11 cellular contexts compared by ENCODE assay signal in genomic region chr7:50664937-50665336, GRCh38.
DNase-seq lines count a peak whose midpoint lies in the region; ATAC-seq and TF ChIP-seq lines count a peak whose summit lies in the region.
"Had no signal": no experiment of that assay in that cellular context is flagged by ENCODE, and none has a peak within 500 bp of the region (broad histone marks: within the 10 kb centered on the region; RNA-seq: fewer than 3 reads in every experiment).

No MANE protein-coding gene starts in this region.

- no peaks in the 10 kb centered on the region for H3K9me3 ChIP-seq in breast epithelium
- no peaks in the 10 kb centered on the region for H3K9me3 ChIP-seq in esophagus muscularis mucosa

- no peaks in the 10 kb centered on the region for H3K36me3 ChIP-seq in breast epithelium
- peaks cover 0 to 30% (median 14%) of the 10 kb centered on the region in 4 donors for H3K36me3 ChIP-seq in esophagus muscularis mucosa
- H3K36me3 ChIP-seq: neural progenitor cell had no signal

- no peak for TF ChIP-seq CTCF in MCF 10A (IDR thresholded peaks at IDR 0.05; ENCODE audit: unreplicated experiment)
- no peak for TF ChIP-seq CTCF in breast epithelium (IDR thresholded peaks at IDR 0.05)
- no peak for TF ChIP-seq CTCF in RWPE1 (conservative IDR thresholded peaks at IDR 0.05; ENCODE audit: low read depth)
- no peak for TF ChIP-seq CTCF in esophagus muscularis mucosa (IDR thresholded peaks at IDR 0.05)

- CTCF ChIA-PET in MCF 10A (lab: Yijun Ruan, JAX) = interaction anchor here (0.7 kb wide), 1 partner anchor 653 kb away, joined by 4 read pairs; no protein-coding TSS in a partner anchor
- CTCF ChIA-PET in RWPE1 (lab: Yijun Ruan, JAX) = interaction anchor here (0.6 kb wide), 1 partner anchor 76 kb away, joined by 4 read pairs; no protein-coding TSS in a partner anchor

- no peak for TF ChIP-seq POLR2A in breast epithelium (IDR thresholded peaks at IDR 0.05)
- TF ChIP-seq POLR2A in esophagus muscularis mucosa (IDR thresholded peaks at IDR 0.05; ENCODE audit: low read depth) = no peak

- H3K27ac Mint-ChIP-seq in MCF 10A (ENCODE audit: low read depth, unreplicated experiment) = peak overlapping the region; percentile 64
- no peak overlapping the region for H3K27ac Mint-ChIP-seq in stimulated activated naive CD8-positive, alpha-beta T cell treated with anti-CD3 and anti-CD28 coated beads, Interleukin-15, amount 100 ng/mL, for 72 hours
- H3K27ac Mint-ChIP-seq: neural progenitor cell had no signal

- H3K27me3 Mint-ChIP-seq in MCF 10A (ENCODE audit: insufficient read depth, unreplicated experiment) = no peaks in the 10 kb centered on the region
- H3K27me3 Mint-ChIP-seq in stimulated activated naive CD8-positive, alpha-beta T cell treated with anti-CD3 and anti-CD28 coated beads, Interleukin-15, amount 100 ng/mL, for 72 hours = no peaks in the 10 kb centered on the region

- H3K4me1 Mint-ChIP-seq in MCF 10A (ENCODE audit: insufficient read depth, unreplicated experiment) = peaks cover 12% of the 10 kb centered on the region
- H3K4me1 Mint-ChIP-seq in stimulated activated naive CD8-positive, alpha-beta T cell treated with anti-CD3 and anti-CD28 coated beads, Interleukin-15, amount 100 ng/mL, for 72 hours = peaks cover 62% of the 10 kb centered on the region
- H3K4me1 Mint-ChIP-seq: neural progenitor cell had no signal

- no peak for TF ChIP-seq EP300 in esophagus muscularis mucosa (IDR thresholded peaks at IDR 0.05)

- peak; percentile 28 for ATAC-seq in HG02763 (IDR thresholded peaks at IDR 0.05; ENCODE audit: unreplicated experiment)
- ATAC-seq in stimulated activated naive CD8-positive, alpha-beta T cell treated with anti-CD3 and anti-CD28 coated beads, Interleukin-15, amount 100 ng/mL, for 72 hours = peak; percentile 3
- ATAC-seq: Right ventricle myocardium inferior had no signal

- peaks cover 0 to 17% of the 10 kb centered on the region in 2 donors for H3K4me1 ChIP-seq in breast epithelium
- H3K4me1 ChIP-seq in esophagus muscularis mucosa = peaks cover 80 to 82% (median 82%) of the 10 kb centered on the region in 4 donors
- H3K4me1 ChIP-seq: neural progenitor cell had no signal

- no peaks in the 10 kb centered on the region for H3K9me3 Mint-ChIP-seq in MCF 10A (ENCODE audit: unreplicated experiment)
- H3K9me3 Mint-ChIP-seq in stimulated activated naive CD8-positive, alpha-beta T cell treated with anti-CD3 and anti-CD28 coated beads, Interleukin-15, amount 100 ng/mL, for 72 hours = no peaks in the 10 kb centered on the region

- no peaks in the 10 kb centered on the region for H3K27me3 ChIP-seq in breast epithelium
- H3K27me3 ChIP-seq in esophagus muscularis mucosa = no peaks in the 10 kb centered on the region
- H3K27me3 ChIP-seq: neural progenitor cell had no signal

- peaks cover 48% of the 10 kb centered on the region for H3K36me3 Mint-ChIP-seq in MCF 10A (ENCODE audit: insufficient read depth, unreplicated experiment)

- POLR2A ChIA-PET in MCF 10A (lab: Yijun Ruan, JAX) = no interaction called here
- POLR2A ChIA-PET in RWPE1 (lab: Yijun Ruan, JAX; ENCODE audit: low non-redundant PET) = no interaction called here

- H3K4me3 ChIP-seq in breast epithelium (no peak overlapping the region), esophagus muscularis mucosa (no peak overlapping the region)
- H3K4me3 ChIP-seq: neural progenitor cell had no signal

- H3K4me3 Mint-ChIP-seq in MCF 10A (ENCODE audit: unreplicated experiment) = no peak overlapping the region
- peak overlapping the region in 1 of 2 donors; percentile 4 for H3K4me3 Mint-ChIP-seq in stimulated activated naive CD8-positive, alpha-beta T cell treated with anti-CD3 and anti-CD28 coated beads, Interleukin-15, amount 100 ng/mL, for 72 hours
- H3K4me3 Mint-ChIP-seq: neural progenitor cell had no signal

- WGBS in esophagus muscularis mucosa = 82% methylated on average over 4 of the region's 4 CpGs

- intact Hi-C loops in MCF 10A (cut with micrococcal nuclease) (no loop called here), breast epithelium (cut with DNase I; ENCODE audit: low total_unique reads) (no loop called here), esophagus muscularis mucosa (cut with DNase I) (loop anchor here (10.0 kb wide), 1 partner anchor 650 kb away; the partner anchor contains the start of gene COBL)

- no TSS peak for BruUV-seq in MCF 10A (replicated peaks; lab: Mats Ljungman, UMichigan)

- DNase-seq in MCF 10A (ENCODE audit: unreplicated experiment) (no peak), breast epithelium (ENCODE audit: low spot score in 2 of 2) (no peak), RWPE1 (ENCODE audit: low spot score) (no peak), esophagus muscularis mucosa (ENCODE audit: extremely low spot score) (no peak), DMS53 treated with DMSO at 0.1 percent for 48 hours (lab: John Stamatoyannopoulos, UW; ENCODE audit: unreplicated experiment) (no peak), NCI-H526 treated with DMSO at 0.1 percent for 48 hours (lab: John Stamatoyannopoulos, UW) (no peak)
- DNase-seq in stimulated activated naive CD8-positive, alpha-beta T cell treated with anti-CD3 and anti-CD28 coated beads, Interleukin-15, amount 100 ng/mL, for 72 hours = no peak
- DNase-seq: NCI-H1694 treated with DMSO at 0.1 percent for 48 hours had no signal

- H3K27ac ChIP-seq in breast epithelium (no peak overlapping the region), RWPE1 (peak overlapping the region; percentile 82), esophagus muscularis mucosa (replicated peaks in 1 of 4) (peak overlapping the region in 1 of 4 donors; percentile 7)
- H3K27ac ChIP-seq: neural progenitor cell had no signal
